1 cellular context compared by ENCODE assay signal in the genomic region with DNA sequence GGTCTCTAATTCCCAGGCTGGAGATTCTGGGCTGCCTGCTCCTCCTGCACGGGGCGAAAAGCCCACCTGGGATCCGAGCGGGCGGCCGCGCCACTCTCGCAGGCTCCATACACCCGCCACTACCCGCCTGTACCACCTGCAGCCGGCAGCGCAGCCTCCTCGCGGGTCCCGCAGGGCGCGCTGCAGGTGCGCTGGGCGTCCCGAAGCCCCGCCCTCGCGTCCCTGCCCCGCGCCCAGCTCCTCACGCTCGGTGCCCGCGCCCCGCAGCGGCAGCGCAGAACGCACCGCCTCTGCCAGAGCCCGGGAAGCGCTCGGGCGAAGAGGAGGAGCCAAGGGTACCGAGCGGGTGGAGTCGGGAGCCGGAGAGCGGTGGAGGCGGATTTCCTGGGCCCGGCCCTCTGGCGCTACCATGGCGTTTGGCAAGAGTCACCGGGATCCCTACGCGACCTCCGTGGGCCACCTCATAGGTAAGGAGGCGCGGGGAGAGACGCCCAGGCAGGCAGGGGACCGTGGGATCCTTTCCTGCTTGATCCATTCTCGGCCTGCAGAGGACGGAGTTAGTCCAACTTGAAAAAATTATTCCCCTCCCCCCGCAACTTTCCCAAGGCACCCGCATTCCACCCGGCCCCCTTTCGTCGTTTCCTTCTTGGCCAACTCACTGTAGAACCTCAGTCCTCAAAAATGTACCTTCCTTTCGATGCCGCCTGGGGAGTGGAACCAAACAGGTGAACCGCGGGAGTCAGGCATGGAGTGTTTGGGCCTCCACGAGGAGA.
TF ChIP-seq lines count a peak whose summit lies in the region.

Gene TOM1L1 (plus strand): TSS at position 396 of the 773 bp plus-strand sequence. CDS start 14 bp downstream, at position 410.

TF ChIP-seq in HEK293, 187 proteins besides CTCF, POLR2A, EP300 and RAD21 (continued from another document and continues in another):
- peak; percentile 58; the same call in 1 of the 2 replicates for TF ChIP-seq ZIC2 (tag by site-specific recombination; IDR thresholded peaks at IDR 0.05)
- TF ChIP-seq ZNF202 (tag by site-specific recombination; IDR thresholded peaks at IDR 0.05; ENCODE audit: borderline replicate concordance) = no peak
- no peak for TF ChIP-seq ZNF280C (tag by site-specific recombination; IDR thresholded peaks at IDR 0.05)
- TF ChIP-seq HOXA7 (CRISPR knock-in tag; IDR thresholded peaks at IDR 0.05; ENCODE audit: borderline replicate concordance) = no peak
- TF ChIP-seq, protein P1, sequence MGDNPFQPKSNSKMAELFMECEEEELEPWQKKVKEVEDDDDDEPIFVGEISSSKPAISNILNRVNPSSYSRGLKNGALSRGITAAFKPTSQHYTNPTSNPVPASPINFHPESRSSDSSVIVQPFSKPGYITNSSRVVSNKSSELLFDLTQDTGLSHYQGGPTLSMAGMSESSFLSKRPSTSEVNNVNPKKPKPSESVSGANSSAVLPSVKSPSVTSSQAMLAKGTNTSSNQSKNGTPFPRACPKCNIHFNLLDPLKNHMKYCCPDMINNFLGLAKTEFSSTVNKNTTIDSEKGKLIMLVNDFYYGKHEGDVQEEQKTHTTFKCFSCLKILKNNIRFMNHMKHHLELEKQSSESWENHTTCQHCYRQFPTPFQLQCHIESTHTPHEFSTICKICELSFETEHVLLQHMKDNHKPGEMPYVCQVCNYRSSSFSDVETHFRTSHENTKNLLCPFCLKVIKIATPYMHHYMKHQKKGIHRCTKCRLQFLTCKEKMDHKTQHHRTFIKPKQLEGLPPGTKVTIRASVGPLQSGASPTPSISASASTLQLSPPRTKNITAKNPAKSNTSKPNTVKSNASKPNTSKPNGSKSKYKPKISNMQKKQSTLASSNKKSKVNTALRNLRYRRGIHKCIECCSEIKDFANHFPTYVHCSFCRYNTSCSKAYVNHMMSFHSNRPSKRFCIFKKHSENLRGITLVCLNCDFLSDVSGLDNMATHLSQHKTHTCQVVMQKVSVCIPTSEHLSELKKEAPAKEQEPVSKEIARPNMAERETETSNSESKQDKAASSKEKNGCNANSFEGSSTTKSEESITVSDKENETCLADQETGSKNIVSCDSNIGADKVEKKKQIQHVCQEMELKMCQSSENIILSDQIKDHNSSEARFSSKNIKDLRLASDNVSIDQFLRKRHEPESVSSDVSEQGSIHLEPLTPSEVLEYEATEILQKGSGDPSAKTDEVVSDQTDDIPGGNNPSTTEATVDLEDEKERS (tag by site-specific recombination; IDR thresholded peaks at IDR 0.05) = no peak
- no peak for TF ChIP-seq BCL11A (tag by site-specific recombination; IDR thresholded peaks at IDR 0.05; ENCODE audit: low read depth)
- TF ChIP-seq SCRT1 (tag by site-specific recombination; IDR thresholded peaks at IDR 0.05; ENCODE audit: borderline replicate concordance) = no peak
- TF ChIP-seq, protein P2, sequence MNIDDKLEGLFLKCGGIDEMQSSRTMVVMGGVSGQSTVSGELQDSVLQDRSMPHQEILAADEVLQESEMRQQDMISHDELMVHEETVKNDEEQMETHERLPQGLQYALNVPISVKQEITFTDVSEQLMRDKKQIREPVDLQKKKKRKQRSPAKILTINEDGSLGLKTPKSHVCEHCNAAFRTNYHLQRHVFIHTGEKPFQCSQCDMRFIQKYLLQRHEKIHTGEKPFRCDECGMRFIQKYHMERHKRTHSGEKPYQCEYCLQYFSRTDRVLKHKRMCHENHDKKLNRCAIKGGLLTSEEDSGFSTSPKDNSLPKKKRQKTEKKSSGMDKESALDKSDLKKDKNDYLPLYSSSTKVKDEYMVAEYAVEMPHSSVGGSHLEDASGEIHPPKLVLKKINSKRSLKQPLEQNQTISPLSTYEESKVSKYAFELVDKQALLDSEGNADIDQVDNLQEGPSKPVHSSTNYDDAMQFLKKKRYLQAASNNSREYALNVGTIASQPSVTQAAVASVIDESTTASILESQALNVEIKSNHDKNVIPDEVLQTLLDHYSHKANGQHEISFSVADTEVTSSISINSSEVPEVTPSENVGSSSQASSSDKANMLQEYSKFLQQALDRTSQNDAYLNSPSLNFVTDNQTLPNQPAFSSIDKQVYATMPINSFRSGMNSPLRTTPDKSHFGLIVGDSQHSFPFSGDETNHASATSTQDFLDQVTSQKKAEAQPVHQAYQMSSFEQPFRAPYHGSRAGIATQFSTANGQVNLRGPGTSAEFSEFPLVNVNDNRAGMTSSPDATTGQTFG (tag by site-specific recombination; IDR thresholded peaks at IDR 0.05; ENCODE audit: borderline replicate concordance) = no peak
- TF ChIP-seq ZNF423 (tag by site-specific recombination; IDR thresholded peaks at IDR 0.05) = no peak
- TF ChIP-seq ZSCAN5A (tag by site-specific recombination; IDR thresholded peaks at IDR 0.05) = no peak
- TF ChIP-seq ZNF514 (tag by site-specific recombination; IDR thresholded peaks at IDR 0.05) = no peak
- 0 out of 2 replicates have a peak, but pooled peaks have one; percentile 42 for TF ChIP-seq ZNF660 (tag by site-specific recombination; IDR thresholded peaks at IDR 0.05)
- TF ChIP-seq SCRT2 (tag by site-specific recombination; IDR thresholded peaks at IDR 0.05) = peak; percentile 36
- no peak for TF ChIP-seq ZNF174 (tag by site-specific recombination; IDR thresholded peaks at IDR 0.05)
- no peak for TF ChIP-seq ZFHX2 (tag by site-specific recombination; conservative IDR thresholded peaks at IDR 0.05)
- no peak for TF ChIP-seq ZBTB21 (tag by site-specific recombination; IDR thresholded peaks at IDR 0.05)
- no peak for TF ChIP-seq ZNF24 (tag by site-specific recombination; IDR thresholded peaks at IDR 0.05)
- TF ChIP-seq ZSCAN4 (tag by site-specific recombination; IDR thresholded peaks at IDR 0.05) = no peak
- 0 out of 2 replicates have a peak, but pooled peaks have one; percentile 52 for TF ChIP-seq REPIN1 (tag by site-specific recombination; IDR thresholded peaks at IDR 0.05; ENCODE audit: low read depth)
- peak; percentile 45; the same call in 1 of the 2 replicates for TF ChIP-seq ZBTB44 (tag by site-specific recombination; IDR thresholded peaks at IDR 0.05)
- TF ChIP-seq ZNF140 (tag by site-specific recombination; IDR thresholded peaks at IDR 0.05) = no peak
- no peak for TF ChIP-seq KLF10 (tag by site-specific recombination; IDR thresholded peaks at IDR 0.05)
- TF ChIP-seq KLF8 (tag by site-specific recombination; IDR thresholded peaks at IDR 0.05) = peak; percentile 34; the same call in 1 of the 2 replicates
- TF ChIP-seq ZBTB8A (tag by site-specific recombination; IDR thresholded peaks at IDR 0.05) = peak; percentile 96
- TF ChIP-seq ZNF626 (tag by site-specific recombination; IDR thresholded peaks at IDR 0.05) = no peak
- TF ChIP-seq ZNF624 (tag by site-specific recombination; IDR thresholded peaks at IDR 0.05) = no peak
- no peak for TF ChIP-seq ZNF362 (tag by site-specific recombination; IDR thresholded peaks at IDR 0.05)
- TF ChIP-seq ZNF768 (tag by site-specific recombination; IDR thresholded peaks at IDR 0.05) = no peak
- no peak for TF ChIP-seq ZNF16 (tag by site-specific recombination; IDR thresholded peaks at IDR 0.05; ENCODE audit: low read depth)
- TF ChIP-seq ATF2 (tag by site-specific recombination; IDR thresholded peaks at IDR 0.05; ENCODE audit: low read depth) = no peak
- TF ChIP-seq ZNF555 (tag by site-specific recombination; conservative IDR thresholded peaks at IDR 0.05) = no peak
- peak; percentile 88 for TF ChIP-seq ZBTB20 (tag by site-specific recombination; IDR thresholded peaks at IDR 0.05)
- TF ChIP-seq ZNF623 (tag by site-specific recombination; IDR thresholded peaks at IDR 0.05) = no peak
- peak; percentile 74 for TF ChIP-seq SP2 (tag by site-specific recombination; IDR thresholded peaks at IDR 0.05)
- TF ChIP-seq, protein P3, sequence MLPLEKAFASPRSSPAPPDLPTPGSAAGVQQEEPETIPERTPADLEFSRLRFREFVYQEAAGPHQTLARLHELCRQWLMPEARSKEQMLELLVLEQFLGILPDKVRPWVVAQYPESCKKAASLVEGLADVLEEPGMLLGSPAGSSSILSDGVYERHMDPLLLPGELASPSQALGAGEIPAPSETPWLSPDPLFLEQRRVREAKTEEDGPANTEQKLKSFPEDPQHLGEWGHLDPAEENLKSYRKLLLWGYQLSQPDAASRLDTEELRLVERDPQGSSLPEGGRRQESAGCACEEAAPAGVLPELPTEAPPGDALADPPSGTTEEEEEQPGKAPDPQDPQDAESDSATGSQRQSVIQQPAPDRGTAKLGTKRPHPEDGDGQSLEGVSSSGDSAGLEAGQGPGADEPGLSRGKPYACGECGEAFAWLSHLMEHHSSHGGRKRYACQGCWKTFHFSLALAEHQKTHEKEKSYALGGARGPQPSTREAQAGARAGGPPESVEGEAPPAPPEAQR (tag by site-specific recombination; IDR thresholded peaks at IDR 0.05) = no peak
- TF ChIP-seq, protein P4, sequence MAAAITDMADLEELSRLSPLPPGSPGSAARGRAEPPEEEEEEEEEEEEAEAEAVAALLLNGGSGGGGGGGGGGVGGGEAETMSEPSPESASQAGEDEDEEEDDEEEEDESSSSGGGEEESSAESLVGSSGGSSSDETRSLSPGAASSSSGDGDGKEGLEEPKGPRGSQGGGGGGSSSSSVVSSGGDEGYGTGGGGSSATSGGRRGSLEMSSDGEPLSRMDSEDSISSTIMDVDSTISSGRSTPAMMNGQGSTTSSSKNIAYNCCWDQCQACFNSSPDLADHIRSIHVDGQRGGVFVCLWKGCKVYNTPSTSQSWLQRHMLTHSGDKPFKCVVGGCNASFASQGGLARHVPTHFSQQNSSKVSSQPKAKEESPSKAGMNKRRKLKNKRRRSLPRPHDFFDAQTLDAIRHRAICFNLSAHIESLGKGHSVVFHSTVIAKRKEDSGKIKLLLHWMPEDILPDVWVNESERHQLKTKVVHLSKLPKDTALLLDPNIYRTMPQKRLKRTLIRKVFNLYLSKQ (tag by site-specific recombination; IDR thresholded peaks at IDR 0.05; ENCODE audit: borderline replicate concordance) = no peak
- no peak for TF ChIP-seq OVOL3 (tag by site-specific recombination; IDR thresholded peaks at IDR 0.05)
- no peak for TF ChIP-seq ZNF2 (tag by site-specific recombination; IDR thresholded peaks at IDR 0.05)
